ENCODE assay signal across 7 cellular contexts in the genomic region with DNA sequence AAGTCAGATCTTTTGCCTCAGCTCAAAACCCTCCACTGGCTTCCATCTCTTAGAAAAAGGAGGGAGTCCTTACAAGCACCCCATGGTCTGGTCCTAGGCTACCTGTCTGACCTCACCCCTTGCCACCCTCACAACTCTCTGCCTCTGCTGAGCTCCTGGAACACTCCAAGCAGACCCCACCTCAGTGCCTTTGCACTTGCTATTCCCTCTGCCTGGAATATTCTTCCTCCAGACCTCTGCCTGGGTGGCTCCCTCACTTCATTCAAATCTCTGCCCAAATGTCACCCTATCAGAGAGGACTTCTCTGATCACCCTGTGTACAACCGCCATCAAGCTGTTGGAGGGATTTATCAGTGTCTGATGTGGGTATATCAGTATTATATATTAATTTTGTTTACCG.
"Had no signal": no experiment of that assay in that cellular context is flagged by ENCODE, and none has a peak within 500 bp of the region (broad histone marks: within the 10 kb centered on the region; RNA-seq: fewer than 3 reads in every experiment).

No MANE protein-coding gene starts in this region.

- H3K27ac ChIP-seq: HL-60, KMS-11 had no signal

- DNase-seq: IMR-90, KBM-7, KG1 had no signal

- ATAC-seq: HepG2, K562 had no signal

- H3K4me3 ChIP-seq: K562 had no signal
